In the genomic region with DNA sequence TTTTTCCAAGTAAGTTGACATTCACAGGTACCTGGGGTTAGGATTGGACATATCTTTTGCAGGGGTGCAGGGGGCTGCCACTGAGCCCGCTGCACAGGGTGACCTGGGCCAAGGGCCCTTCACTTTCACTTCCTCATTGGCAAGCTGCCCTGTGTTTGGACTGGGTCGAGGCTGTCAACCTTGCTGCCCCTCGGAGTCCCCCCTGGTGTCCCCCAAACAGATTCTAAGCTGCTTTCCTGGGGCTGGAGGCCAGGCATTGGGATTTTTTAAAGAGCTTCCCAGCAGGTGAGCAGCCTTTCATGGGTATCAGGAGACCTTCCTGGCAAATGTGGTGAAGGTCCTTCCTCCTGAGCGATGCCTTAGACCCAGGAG, we compare ENCODE assay signal across 9 cellular contexts. TPM values are rescaled to one million over a fixed set of nuclear protein-coding genes. Genes with fewer than 3 reads are reported as not detected.
DNase-seq lines count a peak whose midpoint lies in the region; ATAC-seq and TF ChIP-seq lines count a peak whose summit lies in the region.
"Had no signal": no experiment of that assay in that cellular context is flagged by ENCODE, and none has a peak within 500 bp of the region (broad histone marks: within the 10 kb centered on the region; RNA-seq: fewer than 3 reads in every experiment).

No MANE protein-coding gene starts in this region.

- peak overlapping the region in 1 of 2 donors; percentile 60 for H3K9ac ChIP-seq in colonic mucosa (ENCODE audit: low read depth in 2 of 2, low read length in 2 of 2)
- H3K9ac ChIP-seq: parathyroid adenoma had no signal

- H3K36me3 ChIP-seq in colonic mucosa (no peaks in the 10 kb centered on the region), thyroid gland (no peaks in the 10 kb centered on the region)

- TF ChIP-seq CTCF in colonic mucosa (IDR thresholded peaks at IDR 0.05) (no peak), thyroid gland (IDR thresholded peaks at IDR 0.05) (no peak)

- intact Hi-C loops in Right ventricle myocardium superior (cut with DNase I) (no loop called here), cardiac septum (cut with DNase I) (no loop called here), colonic mucosa (cut with DNase I) (no loop called here), thyroid gland (cut with DNase I) (no loop called here)

- WGBS in thyroid gland, 2 donors = 13 to 20% methylated on average over 2 to 4 of the region's 4 CpGs

- H3K4me3 ChIP-seq in colonic mucosa = no peak overlapping the region
- no peak overlapping the region for H3K4me3 ChIP-seq in thyroid gland (replicated peaks in 1 of 3)

- no peaks in the 10 kb centered on the region for H3K27me3 ChIP-seq in colonic mucosa
- no peaks in the 10 kb centered on the region for H3K27me3 ChIP-seq in thyroid gland

- TF ChIP-seq POLR2A in thyroid gland (IDR thresholded peaks at IDR 0.05) = no peak

- H3K27ac ChIP-seq in colonic mucosa (peak overlapping the region; percentile 18), thyroid gland (peak overlapping the region in 1 of 3 donors; percentile 41)
- H3K27ac ChIP-seq: parathyroid adenoma had no signal

- ATAC-seq in Right ventricle myocardium superior (ENCODE audit: poor library complexity) = peak; percentile 42
- no peak for ATAC-seq in HG03565 (IDR thresholded peaks at IDR 0.05; ENCODE audit: unreplicated experiment)
- no peak for ATAC-seq in HG03097 (IDR thresholded peaks at IDR 0.05; ENCODE audit: low FRiP score, unreplicated experiment)

- peaks cover 11% of the 10 kb centered on the region for H3K4me1 ChIP-seq in colonic mucosa
- peaks cover 14 to 27% of the 10 kb centered on the region in 2 donors for H3K4me1 ChIP-seq in thyroid gland
- H3K4me1 ChIP-seq: parathyroid adenoma had no signal

- H3K9me3 ChIP-seq in colonic mucosa = no peaks in the 10 kb centered on the region
- no peaks in the 10 kb centered on the region for H3K9me3 ChIP-seq in thyroid gland

- DNase-seq in Right ventricle myocardium superior (no peak), cardiac septum (ENCODE audit: low spot score) (no peak), NCI-H510A (lab: John Stamatoyannopoulos, UW) (peak; percentile 61), colonic mucosa (peak; percentile 54), thyroid gland (peak; percentile 67 to 81), foreskin melanocyte (no peak)

RNA-seq across cellular contexts. Expression of a gene that starts 7.9 kb away (rescaled TPM):
- 0.05 TPM for total RNA-seq in Right ventricle myocardium superior
- total RNA-seq in cardiac septum = not detected
- total RNA-seq in colonic mucosa = under 1 TPM; 0.35 to 0.37 TPM
- not detected for total RNA-seq in thyroid gland

RNA-seq across cellular contexts. Expression of a gene that starts 53.0 kb away (rescaled TPM):
- 5.5 TPM for total RNA-seq in Right ventricle myocardium superior
- total RNA-seq in cardiac septum = 7.8 TPM
- 10 to 100 TPM; 10.2 to 15.1 TPM for total RNA-seq in colonic mucosa
- total RNA-seq in thyroid gland = 10 to 100 TPM; 16.3 to 33.5 (median 18.6) TPM

Comparison
In these comparisons a context has a peak if more than half of its experiments do, and no peak if none do; other contexts are left out.
1. DNase-seq: peak in NCI-H510A (single experiment), colonic mucosa (single experiment) and thyroid gland (2 of 2); none in Right ventricle myocardium superior (single experiment), cardiac septum (single experiment) and foreskin melanocyte (single experiment).